In genomic region chr6:34319471-34319885, GRCh38 we compare ENCODE assay signal across 14 cellular contexts.
DNase-seq lines count a peak whose midpoint lies in the region; ATAC-seq, FAIRE-seq and TF ChIP-seq lines count a peak whose summit lies in the region.
"Had no signal": no experiment of that assay in that cellular context is flagged by ENCODE, and none has a peak within 500 bp of the region (broad histone marks: within the 10 kb centered on the region; RNA-seq: fewer than 3 reads in every experiment).

No MANE protein-coding gene starts in this region.

- ATAC-seq in activated naive CD8-positive, alpha-beta T cell treated with anti-CD3 and anti-CD28 coated beads, Interleukin-2, amount 50 U/mL, for 24 hours: no peak
- ATAC-seq: GM23338; stimulated activated naive CD8-positive, alpha-beta T cell treated with anti-CD3 and anti-CD28 coated beads, Interleukin-15, amount 100 ng/mL, for 72 hours had no signal

- H3K27ac Mint-ChIP-seq in IgD-negative memory B cell: peak overlapping the region; percentile 43 to 78 (median 78)
- peak overlapping the region; percentile 49 for H3K27ac Mint-ChIP-seq in activated naive CD8-positive, alpha-beta T cell treated with anti-CD3 and anti-CD28 coated beads, Interleukin-2, amount 50 U/mL, for 24 hours
- H3K27ac Mint-ChIP-seq: CD4-positive, alpha-beta T cell; GM23338; stimulated activated naive CD8-positive, alpha-beta T cell treated with anti-CD3 and anti-CD28 coated beads, Interleukin-15, amount 100 ng/mL, for 72 hours had no signal

- H3K4me3 Mint-ChIP-seq in IgD-negative memory B cell: peak overlapping the region in 1 of 4 donors; percentile 56
- H3K4me3 Mint-ChIP-seq in activated naive CD8-positive, alpha-beta T cell treated with anti-CD3 and anti-CD28 coated beads, Interleukin-2, amount 50 U/mL, for 24 hours: no peak overlapping the region
- H3K4me3 Mint-ChIP-seq: CD4-positive, alpha-beta T cell; GM23338; stimulated activated naive CD8-positive, alpha-beta T cell treated with anti-CD3 and anti-CD28 coated beads, Interleukin-15, amount 100 ng/mL, for 72 hours had no signal

- H3K9me3 Mint-ChIP-seq in IgD-negative memory B cell: peaks cover 0 to 4% (median 0%) of the 10 kb centered on the region in 3 donors
- no peaks in the 10 kb centered on the region for H3K9me3 Mint-ChIP-seq in activated naive CD8-positive, alpha-beta T cell treated with anti-CD3 and anti-CD28 coated beads, Interleukin-2, amount 50 U/mL, for 24 hours
- H3K9me3 Mint-ChIP-seq: CD4-positive, alpha-beta T cell; GM23338; stimulated activated naive CD8-positive, alpha-beta T cell treated with anti-CD3 and anti-CD28 coated beads, Interleukin-15, amount 100 ng/mL, for 72 hours had no signal

- H3K27ac ChIP-seq in small intestine (ENCODE audit: low read depth in 1 of 2, low read length in 1 of 2): no peak overlapping the region

- no peak for TF ChIP-seq CTCF in kidney epithelial cell (IDR thresholded peaks at IDR 0.05; ENCODE audit: insufficient read depth, low read length, poor library complexity, severe bottlenecking)

- no peaks in the 10 kb centered on the region for H3K9me3 ChIP-seq in small intestine (ENCODE audit: control insufficient read depth, low read depth)

- H3K4me3 ChIP-seq in kidney epithelial cell (ENCODE audit: low read depth, low read length) (no peak overlapping the region), small intestine (ENCODE audit: low read depth in 1 of 2, low read length in 2 of 2) (no peak overlapping the region)
- H3K4me3 ChIP-seq: GM23338 had no signal

- H3K36me3 Mint-ChIP-seq in IgD-negative memory B cell: peaks cover 4% of the 10 kb centered on the region
- peaks cover 7% of the 10 kb centered on the region for H3K36me3 Mint-ChIP-seq in activated naive CD8-positive, alpha-beta T cell treated with anti-CD3 and anti-CD28 coated beads, Interleukin-2, amount 50 U/mL, for 24 hours (ENCODE audit: low read depth)

- H3K27me3 ChIP-seq in kidney epithelial cell (ENCODE audit: control insufficient read depth, insufficient read depth, low read length) (no peaks in the 10 kb centered on the region), small intestine (ENCODE audit: control insufficient read depth in 2 of 2, insufficient read depth in 2 of 2, low read length in 2 of 2) (no peaks in the 10 kb centered on the region)

- H3K4me1 ChIP-seq in small intestine (ENCODE audit: control insufficient read depth in 2 of 2, insufficient read depth in 1 of 2, low read depth in 1 of 2, low read length in 1 of 2): peaks cover 2 to 3% of the 10 kb centered on the region in 2 donors

- DNase-seq in activated naive CD8-positive, alpha-beta T cell treated with anti-CD3 and anti-CD28 coated beads, Interleukin-2, amount 50 U/mL, for 24 hours: no peak
- peak; percentile 34 for DNase-seq in kidney epithelial cell (ENCODE audit: low read depth)
- DNase-seq in small intestine: peak; percentile 69
- DNase-seq in NCI-H1105 treated with DMSO at 0.1 percent for 48 hours (lab: John Stamatoyannopoulos, UW): no peak
- DNase-seq in nucleus accumbens (lab: John Stamatoyannopoulos, UW): no peak
- no peak for DNase-seq in amygdala (lab: John Stamatoyannopoulos, UW)
- DNase-seq: activated naive CD4-positive, alpha-beta T cell treated with Interleukin-2 at 50 U/mL for 16 hours; CD4-positive, alpha-beta T cell; NCI-H2081; retina; SIG-M5; stimulated activated naive CD8-positive, alpha-beta T cell treated with anti-CD3 and anti-CD28 coated beads, Interleukin-15, amount 100 ng/mL, for 72 hours had no signal

- H3K27me3 Mint-ChIP-seq in IgD-negative memory B cell: no peaks in the 10 kb centered on the region
- H3K27me3 Mint-ChIP-seq in activated naive CD8-positive, alpha-beta T cell treated with anti-CD3 and anti-CD28 coated beads, Interleukin-2, amount 50 U/mL, for 24 hours: no peaks in the 10 kb centered on the region
- H3K27me3 Mint-ChIP-seq: CD4-positive, alpha-beta T cell; stimulated activated naive CD8-positive, alpha-beta T cell treated with anti-CD3 and anti-CD28 coated beads, Interleukin-15, amount 100 ng/mL, for 72 hours had no signal

- H3K36me3 ChIP-seq in kidney epithelial cell (ENCODE audit: control insufficient read depth, insufficient read depth, low read length): no peaks in the 10 kb centered on the region
- H3K36me3 ChIP-seq in small intestine (ENCODE audit: control insufficient read depth in 2 of 2, insufficient read depth in 2 of 2, low read length in 2 of 2): no peaks in the 10 kb centered on the region

- peaks cover 41 to 52% (median 44%) of the 10 kb centered on the region in 3 donors for H3K4me1 Mint-ChIP-seq in IgD-negative memory B cell
- H3K4me1 Mint-ChIP-seq in activated naive CD8-positive, alpha-beta T cell treated with anti-CD3 and anti-CD28 coated beads, Interleukin-2, amount 50 U/mL, for 24 hours: peaks cover 51% of the 10 kb centered on the region

- no peak for FAIRE-seq in small intestine (lab: Jason Lieb, UNC)

- 50 to 73% (median 72%) methylated on average over 4 of the region's 4 CpGs for WGBS in small intestine, 3 donors

Comparison
In these comparisons a context has a peak if more than half of its experiments do, and no peak if none do; other contexts are left out.
1. DNase-seq: peak in kidney epithelial cell (single experiment) and small intestine (single experiment); none in activated naive CD8-positive, alpha-beta T cell treated with anti-CD3 and anti-CD28 coated beads, Interleukin-2, amount 50 U/mL, for 24 hours (single experiment), NCI-H1105 treated with DMSO at 0.1 percent for 48 hours (single experiment), nucleus accumbens (0 of 56) and amygdala (0 of 56).